ENCODE assay signal across 1 cellular context in genomic region chr6:38861957-38862401, GRCh38.
TF ChIP-seq lines count a peak whose summit lies in the region.

No MANE protein-coding gene starts in this region.

TF ChIP-seq in HepG2, 621 proteins besides CTCF, POLR2A, EP300 and RAD21 (continued from another document):
- TF ChIP-seq ZNF318 (CRISPR knock-in tag; IDR thresholded peaks at IDR 0.05): no peak
- no peak for TF ChIP-seq ZMYM4 (CRISPR knock-in tag; IDR thresholded peaks at IDR 0.05)
- no peak for TF ChIP-seq ZNF160 (CRISPR knock-in tag; IDR thresholded peaks at IDR 0.05)
